ENCODE assay signal across 8 cellular contexts in genomic region chr12:49358548-49359141, GRCh38. TPM values are rescaled to one million over a fixed set of nuclear protein-coding genes. Genes with fewer than 3 reads are reported as not detected.
DNase-seq lines count a peak whose midpoint lies in the region; ATAC-seq and TF ChIP-seq lines count a peak whose summit lies in the region.

No MANE protein-coding gene starts in this region.

- H3K36me3 ChIP-seq in naive thymus-derived CD4-positive, alpha-beta T cell (ENCODE audit: control insufficient read depth in 2 of 3, insufficient read depth in 3 of 3, low read length in 3 of 3) = no peaks in the 10 kb centered on the region

- H3K9me3 ChIP-seq in naive thymus-derived CD4-positive, alpha-beta T cell (ENCODE audit: control insufficient read depth in 2 of 3, low read length in 3 of 3) = no peaks in the 10 kb centered on the region

- peak; percentile 69 for ATAC-seq in HG03354 (IDR thresholded peaks at IDR 0.05; ENCODE audit: poor library complexity, severe bottlenecking, unreplicated experiment)
- peak; percentile 95 for ATAC-seq in naive thymus-derived CD4-positive, alpha-beta T cell

- H3K4me1 ChIP-seq in naive thymus-derived CD4-positive, alpha-beta T cell (ENCODE audit: control insufficient read depth in 2 of 2, insufficient read depth in 2 of 2, low read length in 2 of 2) = no peaks in the 10 kb centered on the region

- CTCF ChIA-PET in naive thymus-derived CD4-positive, alpha-beta T cell (lab: Charles Lee) = interaction anchor here (0.6 to 8.1 kb wide), 27 partner anchors 10 to 1904 kb away, joined by 3 to 270 read pairs (median 3); partner anchors contain the start of genes DNAJC22 and TROAP

- intact Hi-C loops in naive thymus-derived CD4-positive, alpha-beta T cell (cut with micrococcal nuclease) = loop anchor here (1.0 to 2.0 kb wide), 6 partner anchors 8 to 348 kb away; partner anchors contain the start of gene FMNL3 (in 1 of the 2)

- peaks cover 0 to 7% (median 4%) of the 10 kb centered on the region in 7 donors for H3K4me1 Mint-ChIP-seq in naive thymus-derived CD4-positive, alpha-beta T cell

- H3K4me3 Mint-ChIP-seq in naive thymus-derived CD4-positive, alpha-beta T cell = no peak overlapping the region

- no peaks in the 10 kb centered on the region for H3K9me3 Mint-ChIP-seq in naive thymus-derived CD4-positive, alpha-beta T cell

- H3K27ac ChIP-seq in naive thymus-derived CD4-positive, alpha-beta T cell (ENCODE audit: low read depth, low read length) = no peak overlapping the region

- H3K27ac Mint-ChIP-seq in naive thymus-derived CD4-positive, alpha-beta T cell = no peak overlapping the region

- no peak overlapping the region for H3K4me3 ChIP-seq in naive thymus-derived CD4-positive, alpha-beta T cell (ENCODE audit: low read length)

- DNase-seq in ELR (ENCODE audit: low read depth) (peak; percentile 78), NCI-H510A treated with DMSO at 0.1 percent for 48 hours (lab: John Stamatoyannopoulos, UW) (peak; percentile 88), erythroblast (lab: John Stamatoyannopoulos, UW) (peak; percentile 78 to 87), HuH-7 (ENCODE audit: low spot score) (no peak)
- peak; percentile 65 for DNase-seq in activated CD4-positive, alpha-beta T cell treated with anti-CD3 and anti-CD28 coated beads for 48 hours
- DNase-seq in naive thymus-derived CD4-positive, alpha-beta T cell = peak in 7 of 9 donors; percentile 48 to 75 (median 63)
- DNase-seq in activated CD4-positive, CD25-positive, alpha-beta regulatory T cell (lab: John Stamatoyannopoulos, UW) = no peak

- no peaks in the 10 kb centered on the region for H3K27me3 ChIP-seq in naive thymus-derived CD4-positive, alpha-beta T cell (ENCODE audit: control insufficient read depth in 2 of 2, insufficient read depth in 2 of 2, low read length in 2 of 2)

- no peaks in the 10 kb centered on the region for H3K36me3 Mint-ChIP-seq in naive thymus-derived CD4-positive, alpha-beta T cell

- TF ChIP-seq POLR2A in erythroblast (IDR thresholded peaks at IDR 0.05; ENCODE audit: low read length) = no peak

- POLR2A ChIA-PET in naive thymus-derived CD4-positive, alpha-beta T cell (lab: Charles Lee) = interaction anchor here (0.9 to 1.4 kb wide), 5 partner anchors 8 to 264 kb away, joined by 3 to 8 read pairs (median 4); partner anchors contain the start of gene SPATS2

- H3K27me3 Mint-ChIP-seq in naive thymus-derived CD4-positive, alpha-beta T cell = peaks cover 8 to 48% (median 30%) of the 10 kb centered on the region in 5 donors

RNA-seq across cellular contexts. Expression of gene SPATS2, which starts 8.6 kb away (rescaled TPM):
- total RNA-seq in naive thymus-derived CD4-positive, alpha-beta T cell = 1 to 10 TPM; 7.4 to 9.8 (median 8.9) TPM
- polyA plus RNA-seq in naive thymus-derived CD4-positive, alpha-beta T cell = 1 to 10 TPM; 3.0 to 7.8 TPM

RNA-seq across cellular contexts. Expression of gene DNAJC22, which starts 12.0 kb away (rescaled TPM):
- total RNA-seq in naive thymus-derived CD4-positive, alpha-beta T cell = not detected
- polyA plus RNA-seq in naive thymus-derived CD4-positive, alpha-beta T cell = not detected

RNA-seq across cellular contexts. Expression of gene C1QL4, which starts 21.7 kb away (rescaled TPM):
- total RNA-seq in naive thymus-derived CD4-positive, alpha-beta T cell = not detected
- polyA plus RNA-seq in naive thymus-derived CD4-positive, alpha-beta T cell = not detected

RNA-seq across cellular contexts. Expression of gene TROAP, which starts 35.6 kb away (rescaled TPM):
- 10 to 100 TPM in 1 of 5 experiments, 1 to 10 TPM in 2, under 1 TPM in 1, not detected in 1; 0.83 to 58.2 (median 1.3) TPM for total RNA-seq in naive thymus-derived CD4-positive, alpha-beta T cell
- under 1 TPM in 1 of 2 donors, not detected in 1; 0.21 TPM for polyA plus RNA-seq in naive thymus-derived CD4-positive, alpha-beta T cell

Comparison
In these comparisons a context has a peak if more than half of its experiments do, and no peak if none do; other contexts are left out.
1. DNase-seq: peak in ELR (single experiment), NCI-H510A treated with DMSO at 0.1 percent for 48 hours (single experiment), activated CD4-positive, alpha-beta T cell treated with anti-CD3 and anti-CD28 coated beads for 48 hours (single experiment), erythroblast (2 of 2) and naive thymus-derived CD4-positive, alpha-beta T cell (7 of 9); none in activated CD4-positive, CD25-positive, alpha-beta regulatory T cell (0 of 4) and HuH-7 (single experiment).